1 cellular context compared by ENCODE assay signal in the genomic region with DNA sequence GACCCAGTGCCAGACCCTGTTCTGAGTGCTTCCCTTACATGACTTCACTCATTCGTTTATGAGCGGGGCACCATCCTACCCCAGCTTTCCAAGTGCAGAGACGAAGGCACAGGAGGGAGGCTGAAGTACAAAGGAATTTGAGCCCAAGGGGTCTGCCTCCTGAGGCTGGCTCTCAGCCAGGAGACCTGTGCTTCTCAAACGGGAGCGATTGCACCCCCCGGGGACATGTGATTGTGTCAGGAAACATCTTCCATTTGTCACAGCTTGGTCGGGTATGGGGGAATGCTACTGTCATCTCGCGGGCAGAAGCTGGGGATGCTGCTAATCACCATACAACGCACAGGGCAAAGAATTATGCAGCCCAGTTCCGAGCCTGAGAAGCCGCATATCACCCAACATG.
TF ChIP-seq lines count a peak whose summit lies in the region.

No MANE protein-coding gene starts in this region.

TF ChIP-seq in WTC11, 78 proteins besides CTCF, POLR2A, EP300 and RAD21 (continued from another document):
- TF ChIP-seq, protein P1, sequence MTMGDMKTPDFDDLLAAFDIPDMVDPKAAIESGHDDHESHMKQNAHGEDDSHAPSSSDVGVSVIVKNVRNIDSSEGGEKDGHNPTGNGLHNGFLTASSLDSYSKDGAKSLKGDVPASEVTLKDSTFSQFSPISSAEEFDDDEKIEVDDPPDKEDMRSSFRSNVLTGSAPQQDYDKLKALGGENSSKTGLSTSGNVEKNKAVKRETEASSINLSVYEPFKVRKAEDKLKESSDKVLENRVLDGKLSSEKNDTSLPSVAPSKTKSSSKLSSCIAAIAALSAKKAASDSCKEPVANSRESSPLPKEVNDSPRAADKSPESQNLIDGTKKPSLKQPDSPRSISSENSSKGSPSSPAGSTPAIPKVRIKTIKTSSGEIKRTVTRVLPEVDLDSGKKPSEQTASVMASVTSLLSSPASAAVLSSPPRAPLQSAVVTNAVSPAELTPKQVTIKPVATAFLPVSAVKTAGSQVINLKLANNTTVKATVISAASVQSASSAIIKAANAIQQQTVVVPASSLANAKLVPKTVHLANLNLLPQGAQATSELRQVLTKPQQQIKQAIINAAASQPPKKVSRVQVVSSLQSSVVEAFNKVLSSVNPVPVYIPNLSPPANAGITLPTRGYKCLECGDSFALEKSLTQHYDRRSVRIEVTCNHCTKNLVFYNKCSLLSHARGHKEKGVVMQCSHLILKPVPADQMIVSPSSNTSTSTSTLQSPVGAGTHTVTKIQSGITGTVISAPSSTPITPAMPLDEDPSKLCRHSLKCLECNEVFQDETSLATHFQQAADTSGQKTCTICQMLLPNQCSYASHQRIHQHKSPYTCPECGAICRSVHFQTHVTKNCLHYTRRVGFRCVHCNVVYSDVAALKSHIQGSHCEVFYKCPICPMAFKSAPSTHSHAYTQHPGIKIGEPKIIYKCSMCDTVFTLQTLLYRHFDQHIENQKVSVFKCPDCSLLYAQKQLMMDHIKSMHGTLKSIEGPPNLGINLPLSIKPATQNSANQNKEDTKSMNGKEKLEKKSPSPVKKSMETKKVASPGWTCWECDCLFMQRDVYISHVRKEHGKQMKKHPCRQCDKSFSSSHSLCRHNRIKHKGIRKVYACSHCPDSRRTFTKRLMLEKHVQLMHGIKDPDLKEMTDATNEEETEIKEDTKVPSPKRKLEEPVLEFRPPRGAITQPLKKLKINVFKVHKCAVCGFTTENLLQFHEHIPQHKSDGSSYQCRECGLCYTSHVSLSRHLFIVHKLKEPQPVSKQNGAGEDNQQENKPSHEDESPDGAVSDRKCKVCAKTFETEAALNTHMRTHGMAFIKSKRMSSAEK (CRISPR knock-in tag; IDR thresholded peaks at IDR 0.05; ENCODE audit: borderline replicate concordance): no peak
- TF ChIP-seq, protein P2, sequence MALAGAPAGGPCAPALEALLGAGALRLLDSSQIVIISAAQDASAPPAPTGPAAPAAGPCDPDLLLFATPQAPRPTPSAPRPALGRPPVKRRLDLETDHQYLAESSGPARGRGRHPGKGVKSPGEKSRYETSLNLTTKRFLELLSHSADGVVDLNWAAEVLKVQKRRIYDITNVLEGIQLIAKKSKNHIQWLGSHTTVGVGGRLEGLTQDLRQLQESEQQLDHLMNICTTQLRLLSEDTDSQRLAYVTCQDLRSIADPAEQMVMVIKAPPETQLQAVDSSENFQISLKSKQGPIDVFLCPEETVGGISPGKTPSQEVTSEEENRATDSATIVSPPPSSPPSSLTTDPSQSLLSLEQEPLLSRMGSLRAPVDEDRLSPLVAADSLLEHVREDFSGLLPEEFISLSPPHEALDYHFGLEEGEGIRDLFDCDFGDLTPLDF (CRISPR knock-in tag; IDR thresholded peaks at IDR 0.05): no peak
- TF ChIP-seq ZNF423 (CRISPR knock-in tag; IDR thresholded peaks at IDR 0.05): peak; percentile 89
- 0 out of 2 replicates have a peak, but pooled peaks have one; percentile 70 for TF ChIP-seq TEAD1 (CRISPR knock-in tag; IDR thresholded peaks at IDR 0.05)
- TF ChIP-seq, protein P3, sequence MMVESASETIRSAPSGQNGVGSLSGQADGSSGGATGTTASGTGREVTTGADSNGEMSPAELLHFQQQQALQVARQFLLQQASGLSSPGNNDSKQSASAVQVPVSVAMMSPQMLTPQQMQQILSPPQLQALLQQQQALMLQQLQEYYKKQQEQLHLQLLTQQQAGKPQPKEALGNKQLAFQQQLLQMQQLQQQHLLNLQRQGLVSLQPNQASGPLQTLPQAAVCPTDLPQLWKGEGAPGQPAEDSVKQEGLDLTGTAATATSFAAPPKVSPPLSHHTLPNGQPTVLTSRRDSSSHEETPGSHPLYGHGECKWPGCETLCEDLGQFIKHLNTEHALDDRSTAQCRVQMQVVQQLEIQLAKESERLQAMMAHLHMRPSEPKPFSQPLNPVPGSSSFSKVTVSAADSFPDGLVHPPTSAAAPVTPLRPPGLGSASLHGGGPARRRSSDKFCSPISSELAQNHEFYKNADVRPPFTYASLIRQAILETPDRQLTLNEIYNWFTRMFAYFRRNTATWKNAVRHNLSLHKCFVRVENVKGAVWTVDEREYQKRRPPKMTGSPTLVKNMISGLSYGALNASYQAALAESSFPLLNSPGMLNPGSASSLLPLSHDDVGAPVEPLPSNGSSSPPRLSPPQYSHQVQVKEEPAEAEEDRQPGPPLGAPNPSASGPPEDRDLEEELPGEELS (CRISPR knock-in tag; IDR thresholded peaks at IDR 0.05): peak; percentile 36; the same call in 1 of the 2 replicates
- TF ChIP-seq, protein P4, sequence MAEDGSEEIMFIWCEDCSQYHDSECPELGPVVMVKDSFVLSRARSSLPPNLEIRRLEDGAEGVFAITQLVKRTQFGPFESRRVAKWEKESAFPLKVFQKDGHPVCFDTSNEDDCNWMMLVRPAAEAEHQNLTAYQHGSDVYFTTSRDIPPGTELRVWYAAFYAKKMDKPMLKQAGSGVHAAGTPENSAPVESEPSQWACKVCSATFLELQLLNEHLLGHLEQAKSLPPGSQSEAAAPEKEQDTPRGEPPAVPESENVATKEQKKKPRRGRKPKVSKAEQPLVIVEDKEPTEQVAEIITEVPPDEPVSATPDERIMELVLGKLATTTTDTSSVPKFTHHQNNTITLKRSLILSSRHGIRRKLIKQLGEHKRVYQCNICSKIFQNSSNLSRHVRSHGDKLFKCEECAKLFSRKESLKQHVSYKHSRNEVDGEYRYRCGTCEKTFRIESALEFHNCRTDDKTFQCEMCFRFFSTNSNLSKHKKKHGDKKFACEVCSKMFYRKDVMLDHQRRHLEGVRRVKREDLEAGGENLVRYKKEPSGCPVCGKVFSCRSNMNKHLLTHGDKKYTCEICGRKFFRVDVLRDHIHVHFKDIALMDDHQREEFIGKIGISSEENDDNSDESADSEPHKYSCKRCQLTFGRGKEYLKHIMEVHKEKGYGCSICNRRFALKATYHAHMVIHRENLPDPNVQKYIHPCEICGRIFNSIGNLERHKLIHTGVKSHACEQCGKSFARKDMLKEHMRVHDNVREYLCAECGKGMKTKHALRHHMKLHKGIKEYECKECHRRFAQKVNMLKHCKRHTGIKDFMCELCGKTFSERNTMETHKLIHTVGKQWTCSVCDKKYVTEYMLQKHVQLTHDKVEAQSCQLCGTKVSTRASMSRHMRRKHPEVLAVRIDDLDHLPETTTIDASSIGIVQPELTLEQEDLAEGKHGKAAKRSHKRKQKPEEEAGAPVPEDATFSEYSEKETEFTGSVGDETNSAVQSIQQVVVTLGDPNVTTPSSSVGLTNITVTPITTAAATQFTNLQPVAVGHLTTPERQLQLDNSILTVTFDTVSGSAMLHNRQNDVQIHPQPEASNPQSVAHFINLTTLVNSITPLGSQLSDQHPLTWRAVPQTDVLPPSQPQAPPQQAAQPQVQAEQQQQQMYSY (CRISPR knock-in tag; IDR thresholded peaks at IDR 0.05): no peak
- TF ChIP-seq, protein P5, sequence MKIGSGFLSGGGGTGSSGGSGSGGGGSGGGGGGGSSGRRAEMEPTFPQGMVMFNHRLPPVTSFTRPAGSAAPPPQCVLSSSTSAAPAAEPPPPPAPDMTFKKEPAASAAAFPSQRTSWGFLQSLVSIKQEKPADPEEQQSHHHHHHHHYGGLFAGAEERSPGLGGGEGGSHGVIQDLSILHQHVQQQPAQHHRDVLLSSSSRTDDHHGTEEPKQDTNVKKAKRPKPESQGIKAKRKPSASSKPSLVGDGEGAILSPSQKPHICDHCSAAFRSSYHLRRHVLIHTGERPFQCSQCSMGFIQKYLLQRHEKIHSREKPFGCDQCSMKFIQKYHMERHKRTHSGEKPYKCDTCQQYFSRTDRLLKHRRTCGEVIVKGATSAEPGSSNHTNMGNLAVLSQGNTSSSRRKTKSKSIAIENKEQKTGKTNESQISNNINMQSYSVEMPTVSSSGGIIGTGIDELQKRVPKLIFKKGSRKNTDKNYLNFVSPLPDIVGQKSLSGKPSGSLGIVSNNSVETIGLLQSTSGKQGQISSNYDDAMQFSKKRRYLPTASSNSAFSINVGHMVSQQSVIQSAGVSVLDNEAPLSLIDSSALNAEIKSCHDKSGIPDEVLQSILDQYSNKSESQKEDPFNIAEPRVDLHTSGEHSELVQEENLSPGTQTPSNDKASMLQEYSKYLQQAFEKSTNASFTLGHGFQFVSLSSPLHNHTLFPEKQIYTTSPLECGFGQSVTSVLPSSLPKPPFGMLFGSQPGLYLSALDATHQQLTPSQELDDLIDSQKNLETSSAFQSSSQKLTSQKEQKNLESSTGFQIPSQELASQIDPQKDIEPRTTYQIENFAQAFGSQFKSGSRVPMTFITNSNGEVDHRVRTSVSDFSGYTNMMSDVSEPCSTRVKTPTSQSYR (CRISPR knock-in tag; IDR thresholded peaks at IDR 0.05): 0 out of 2 replicates have a peak, but pooled peaks have one; percentile 8
- TF ChIP-seq, protein P6, sequence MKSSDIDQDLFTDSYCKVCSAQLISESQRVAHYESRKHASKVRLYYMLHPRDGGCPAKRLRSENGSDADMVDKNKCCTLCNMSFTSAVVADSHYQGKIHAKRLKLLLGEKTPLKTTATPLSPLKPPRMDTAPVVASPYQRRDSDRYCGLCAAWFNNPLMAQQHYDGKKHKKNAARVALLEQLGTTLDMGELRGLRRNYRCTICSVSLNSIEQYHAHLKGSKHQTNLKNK (CRISPR knock-in tag; IDR thresholded peaks at IDR 0.05): no peak
